14 cellular contexts compared by ENCODE assay signal in genomic region chr5:124057815-124058231, GRCh38.
DNase-seq lines count a peak whose midpoint lies in the region; ATAC-seq and TF ChIP-seq lines count a peak whose summit lies in the region.
"Had no signal": no experiment of that assay in that cellular context is flagged by ENCODE, and none has a peak within 500 bp of the region (broad histone marks: within the 10 kb centered on the region; RNA-seq: fewer than 3 reads in every experiment).

No MANE protein-coding gene starts in this region.

- TF ChIP-seq CTCF in dorsolateral prefrontal cortex (IDR thresholded peaks at IDR 0.05 in 54 of 56, conservative IDR thresholded peaks at IDR 0.05 in 2 of 56; ENCODE audit: low read depth in 1 of 56, partially characterized antibody in 56 of 56): no peak

- no peak for ATAC-seq in stimulated activated naive B cell treated with anti-CD40 and anti-IgM and Interleukin-4, amounts not matched to agents 10 μg/mL and 1 μg/mL and 100 μg/mL, for 72 hours (replicated peaks)
- ATAC-seq in GM19467 (IDR thresholded peaks at IDR 0.05; ENCODE audit: unreplicated experiment): no peak
- no peak for ATAC-seq in GM21390 (IDR thresholded peaks at IDR 0.05; ENCODE audit: unreplicated experiment)
- ATAC-seq: HepG2 had no signal

- peak overlapping the region; percentile 77 to 85 for H3K4me3 Mint-ChIP-seq in stimulated activated naive B cell treated with anti-CD40 and anti-IgM and Interleukin-4, amounts not matched to agents 10 μg/mL and 1 μg/mL and 100 μg/mL, for 72 hours

- peaks cover 0 to 2% of the 10 kb centered on the region in 2 donors for H3K9me3 Mint-ChIP-seq in stimulated activated naive B cell treated with anti-CD40 and anti-IgM and Interleukin-4, amounts not matched to agents 10 μg/mL and 1 μg/mL and 100 μg/mL, for 72 hours

- peak overlapping the region in 39 of 59 donors; percentile 1 to 54 (median 27) for H3K4me3 ChIP-seq in dorsolateral prefrontal cortex
- H3K4me3 ChIP-seq: tibial artery had no signal

- no peaks in the 10 kb centered on the region for H3K27me3 ChIP-seq in dorsolateral prefrontal cortex
- H3K27me3 ChIP-seq: tibial artery had no signal

- H3K27ac Mint-ChIP-seq in stimulated activated naive B cell treated with anti-CD40 and anti-IgM and Interleukin-4, amounts not matched to agents 10 μg/mL and 1 μg/mL and 100 μg/mL, for 72 hours: no peak overlapping the region

- peak; percentile 19 for DNase-seq in SKM-1 treated with dmso at 0.1 percent for 144 hours (lab: John Stamatoyannopoulos, UW; ENCODE audit: unreplicated experiment)
- no peak for DNase-seq in SKM-1 (lab: John Stamatoyannopoulos, UW; ENCODE audit: unreplicated experiment)
- DNase-seq in NCI-H69 (lab: John Stamatoyannopoulos, UW): peak; percentile 82
- peak in 3 of 10 donors; percentile 27 to 65 (median 43) for DNase-seq in dorsolateral prefrontal cortex
- DNase-seq in stimulated activated naive B cell treated with anti-CD40 and anti-IgM and Interleukin-4, amounts not matched to agents 10 μg/mL and 1 μg/mL and 100 μg/mL, for 72 hours: no peak
- no peak for DNase-seq in NCI-H2107 (lab: John Stamatoyannopoulos, UW)
- DNase-seq: effector CD4-positive, alpha-beta T cell; glutamatergic neuron; GOT3 had no signal

- H3K36me3 Mint-ChIP-seq in stimulated activated naive B cell treated with anti-CD40 and anti-IgM and Interleukin-4, amounts not matched to agents 10 μg/mL and 1 μg/mL and 100 μg/mL, for 72 hours: no peaks in the 10 kb centered on the region

- no peaks in the 10 kb centered on the region for H3K27me3 Mint-ChIP-seq in stimulated activated naive B cell treated with anti-CD40 and anti-IgM and Interleukin-4, amounts not matched to agents 10 μg/mL and 1 μg/mL and 100 μg/mL, for 72 hours

- H3K4me1 Mint-ChIP-seq in stimulated activated naive B cell treated with anti-CD40 and anti-IgM and Interleukin-4, amounts not matched to agents 10 μg/mL and 1 μg/mL and 100 μg/mL, for 72 hours: peaks cover 36 to 57% of the 10 kb centered on the region in 2 donors

- peak overlapping the region in 27 of 59 donors; percentile 0 to 68 (median 31) for H3K27ac ChIP-seq in dorsolateral prefrontal cortex
- H3K27ac ChIP-seq: lower lobe of right lung, tibial artery had no signal

- intact Hi-C loops in dorsolateral prefrontal cortex (cut with DNase I): loop anchor here in 1 of 2 donors (10.0 kb wide), 2 partner anchors 67 to 517 kb away; no protein-coding TSS in a partner anchor

Comparison
In these comparisons a context has a peak if more than half of its experiments do, and no peak if none do; other contexts are left out.
1. DNase-seq: peak in SKM-1 treated with dmso at 0.1 percent for 144 hours (single experiment) and NCI-H69 (single experiment); none in SKM-1 (single experiment), stimulated activated naive B cell treated with anti-CD40 and anti-IgM and Interleukin-4, amounts not matched to agents 10 μg/mL and 1 μg/mL and 100 μg/mL, for 72 hours (single experiment) and NCI-H2107 (single experiment).